33 cellular contexts compared by ENCODE assay signal in the genomic region with DNA sequence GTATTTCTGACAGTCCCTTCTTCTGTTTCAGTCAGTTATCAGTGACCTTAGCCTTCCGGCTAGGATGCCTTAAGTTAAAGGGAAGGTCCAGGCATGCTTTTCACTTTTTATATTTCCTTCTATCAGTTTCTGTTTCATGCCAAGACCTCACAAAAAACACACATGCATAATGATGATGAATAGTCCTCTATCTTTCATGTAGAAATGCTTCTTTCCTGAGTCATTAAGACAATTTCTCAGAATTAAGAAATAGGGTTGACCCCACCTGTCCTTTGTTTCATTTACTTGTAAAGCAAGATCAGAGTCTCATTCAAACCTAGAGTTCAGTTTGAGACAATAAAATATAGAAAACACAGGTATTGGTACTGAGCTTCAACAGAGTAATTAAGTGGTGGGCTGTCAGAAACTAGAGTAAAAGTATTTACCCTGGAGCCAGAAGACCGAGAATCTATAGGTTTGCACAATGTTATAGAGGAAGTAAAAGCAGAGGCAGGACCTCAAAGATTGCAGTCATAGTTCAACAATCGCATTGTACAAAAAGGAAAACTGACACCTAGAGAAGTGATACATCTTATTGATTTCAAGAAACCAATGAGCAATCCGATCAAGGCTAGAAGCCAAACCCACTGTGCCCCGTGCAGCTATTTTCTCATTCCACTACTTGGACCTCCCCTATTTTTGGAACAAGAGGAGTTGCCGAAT.
A peak's percentile ranks its signal among the peaks of the same experiment; 100 is the strongest.
DNase-seq lines count a peak whose midpoint lies in the region; ATAC-seq and TF ChIP-seq lines count a peak whose summit lies in the region.
"Had no signal": no experiment of that assay in that cellular context is flagged by ENCODE, and none has a peak within 500 bp of the region (broad histone marks: within the 10 kb centered on the region; RNA-seq: fewer than 3 reads in every experiment).

No MANE protein-coding gene starts in this region.

- H3K27ac Mint-ChIP-seq in mesothelial cell of epicardium = peak overlapping the region; percentile 61
- H3K27ac Mint-ChIP-seq: activated CD4-positive, alpha-beta T cell treated with anti-CD3 and anti-CD28 coated beads for 36 hours; activated naive CD8-positive, alpha-beta T cell treated with anti-CD3 and anti-CD28 coated beads, Interleukin-2, amount 10 ng/mL, durations not matched to agents 7 days and 5 days; CD14-positive monocyte; endodermal cell; neural progenitor cell; stimulated activated naive B cell treated with anti-CD40 and anti-IgM and Interleukin-4, amounts not matched to agents 10 μg/mL and 1 μg/mL and 100 μg/mL, for 72 hours; T-helper 2 cell treated with Interferon-gamma antibody and Interleukin-4, amounts not matched to agents 5 μg/mL and 100 μg/mL, for 36 hours had no signal

- CTCF ChIA-PET in RWPE1 (lab: Yijun Ruan, JAX) = no interaction called here

- POLR2A ChIA-PET in RWPE1 (lab: Yijun Ruan, JAX; ENCODE audit: low non-redundant PET) = no interaction called here

- ATAC-seq in GM19023 (IDR thresholded peaks at IDR 0.05; ENCODE audit: unreplicated experiment) (peak; percentile 43), HG03039 (IDR thresholded peaks at IDR 0.05; ENCODE audit: unreplicated experiment) (no peak)
- ATAC-seq: activated CD4-positive, alpha-beta T cell treated with anti-CD3 and anti-CD28 coated beads for 36 hours; gastroesophageal sphincter; HepG2; right lobe of liver; stimulated activated naive B cell treated with anti-CD40 and anti-IgM and Interleukin-4, amounts not matched to agents 10 μg/mL and 1 μg/mL and 100 μg/mL, for 72 hours had no signal

- peaks cover 5% of the 10 kb centered on the region for H3K27me3 Mint-ChIP-seq in mesothelial cell of epicardium (ENCODE audit: low read depth)
- H3K27me3 Mint-ChIP-seq: activated naive CD8-positive, alpha-beta T cell treated with anti-CD3 and anti-CD28 coated beads, Interleukin-2, amount 10 ng/mL, durations not matched to agents 7 days and 5 days had no signal

- TF ChIP-seq CTCF in RWPE1 (conservative IDR thresholded peaks at IDR 0.05; ENCODE audit: low read depth) (no peak), mesothelial cell of epicardium (IDR thresholded peaks at IDR 0.05; ENCODE audit: unreplicated experiment) (no peak)

- intact Hi-C loops in cardiac septum (cut with DNase I) = no loop called here

- DNase-seq in HPDE6-E6E7 (ENCODE audit: extremely low spot score) = peak; percentile 8
- DNase-seq in RWPE1 (ENCODE audit: low spot score) = peak; percentile 1
- no peak for DNase-seq in mesothelial cell of epicardium (ENCODE audit: low spot score in 2 of 2, unreplicated experiment in 2 of 2)
- no peak for DNase-seq in cardiac septum (ENCODE audit: low spot score)
- DNase-seq in AG08395 (ENCODE audit: low spot score) = no peak
- DNase-seq: activated CD4-positive, alpha-beta T cell treated with anti-CD3 and anti-CD28 coated beads for 36 hours; activated CD8-positive, alpha-beta memory T cell treated with anti-CD3 and anti-CD28 coated beads for 24 hours; activated effector memory CD4-positive, alpha-beta T cell treated with Interleukin-2 at 50 U/mL for 16 hours; activated naive CD8-positive, alpha-beta T cell treated with anti-CD3 and anti-CD28 coated beads, Interleukin-2, amount 10 ng/mL, durations not matched to agents 7 days and 5 days; central memory CD4-positive, alpha-beta T cell; DMS79 treated with DMSO at 0.1 percent for 48 hours; endodermal cell; esophagus squamous epithelium; hippocampal formation; immature natural killer cell; Karpas-422; mesenchymal stem cell; NCI-H1092; NCI-H1694 treated with DMSO at 0.1 percent for 48 hours; NCI-H526; posterior cingulate gyrus; right lobe of liver; stimulated activated CD4-positive, alpha-beta T cell treated with anti-CD3 and anti-CD28 coated beads, Interleukin-12 subunit alpha, Interleukin-12 subunit beta, amount 100 ng/mL, for 4 hours; stimulated activated CD4-positive, alpha-beta T cell treated with anti-CD3 and anti-CD28 coated beads, Interleukin-4, amount 100 ng/mL, for 4 hours; stimulated activated naive B cell treated with anti-CD40 and anti-IgM and Interleukin-4, amounts not matched to agents 10 μg/mL and 1 μg/mL and 100 μg/mL, for 72 hours had no signal

- no peaks in the 10 kb centered on the region for H3K9me3 Mint-ChIP-seq in mesothelial cell of epicardium
- H3K9me3 Mint-ChIP-seq: activated naive CD8-positive, alpha-beta T cell treated with anti-CD3 and anti-CD28 coated beads, Interleukin-2, amount 10 ng/mL, durations not matched to agents 7 days and 5 days; endodermal cell; immature natural killer cell; neural progenitor cell; stimulated activated naive B cell treated with anti-CD40 and anti-IgM and Interleukin-4, amounts not matched to agents 10 μg/mL and 1 μg/mL and 100 μg/mL, for 72 hours; T-helper 2 cell treated with Interferon-gamma antibody and Interleukin-4, amounts not matched to agents 5 μg/mL and 100 μg/mL, for 36 hours had no signal

- no peak overlapping the region for H3K4me3 Mint-ChIP-seq in mesothelial cell of epicardium
- H3K4me3 Mint-ChIP-seq: activated CD4-positive, alpha-beta T cell treated with anti-CD3 and anti-CD28 coated beads for 36 hours; activated naive CD8-positive, alpha-beta T cell treated with anti-CD3 and anti-CD28 coated beads, Interleukin-2, amount 10 ng/mL, durations not matched to agents 7 days and 5 days; CD14-positive monocyte; endodermal cell; immature natural killer cell; neural progenitor cell; stimulated activated naive B cell treated with anti-CD40 and anti-IgM and Interleukin-4, amounts not matched to agents 10 μg/mL and 1 μg/mL and 100 μg/mL, for 72 hours; T-helper 2 cell treated with Interferon-gamma antibody and Interleukin-4, amounts not matched to agents 5 μg/mL and 100 μg/mL, for 36 hours had no signal

- peaks cover 40% of the 10 kb centered on the region for H3K4me1 Mint-ChIP-seq in mesothelial cell of epicardium
- H3K4me1 Mint-ChIP-seq: activated CD4-positive, alpha-beta T cell treated with anti-CD3 and anti-CD28 coated beads for 36 hours; activated naive CD8-positive, alpha-beta T cell treated with anti-CD3 and anti-CD28 coated beads, Interleukin-2, amount 10 ng/mL, durations not matched to agents 7 days and 5 days; endodermal cell; stimulated activated naive B cell treated with anti-CD40 and anti-IgM and Interleukin-4, amounts not matched to agents 10 μg/mL and 1 μg/mL and 100 μg/mL, for 72 hours had no signal

- no peak overlapping the region for H3K27ac ChIP-seq in RWPE1
- H3K27ac ChIP-seq: esophagus squamous epithelium, gastroesophageal sphincter, HL-60, neural progenitor cell, right lobe of liver had no signal

- H3K36me3 Mint-ChIP-seq in mesothelial cell of epicardium = no peaks in the 10 kb centered on the region
- H3K36me3 Mint-ChIP-seq: activated naive CD8-positive, alpha-beta T cell treated with anti-CD3 and anti-CD28 coated beads, Interleukin-2, amount 10 ng/mL, durations not matched to agents 7 days and 5 days; CD14-positive monocyte; immature natural killer cell; neural progenitor cell; stimulated activated naive B cell treated with anti-CD40 and anti-IgM and Interleukin-4, amounts not matched to agents 10 μg/mL and 1 μg/mL and 100 μg/mL, for 72 hours had no signal

Comparison
In these comparisons a context has a peak if more than half of its experiments do, and no peak if none do; other contexts are left out.
1. DNase-seq: peak in HPDE6-E6E7 (single experiment) and RWPE1 (single experiment); none in mesothelial cell of epicardium (0 of 2), cardiac septum (single experiment) and AG08395 (single experiment).